ENCODE assay signal across 8 cellular contexts in the genomic region with DNA sequence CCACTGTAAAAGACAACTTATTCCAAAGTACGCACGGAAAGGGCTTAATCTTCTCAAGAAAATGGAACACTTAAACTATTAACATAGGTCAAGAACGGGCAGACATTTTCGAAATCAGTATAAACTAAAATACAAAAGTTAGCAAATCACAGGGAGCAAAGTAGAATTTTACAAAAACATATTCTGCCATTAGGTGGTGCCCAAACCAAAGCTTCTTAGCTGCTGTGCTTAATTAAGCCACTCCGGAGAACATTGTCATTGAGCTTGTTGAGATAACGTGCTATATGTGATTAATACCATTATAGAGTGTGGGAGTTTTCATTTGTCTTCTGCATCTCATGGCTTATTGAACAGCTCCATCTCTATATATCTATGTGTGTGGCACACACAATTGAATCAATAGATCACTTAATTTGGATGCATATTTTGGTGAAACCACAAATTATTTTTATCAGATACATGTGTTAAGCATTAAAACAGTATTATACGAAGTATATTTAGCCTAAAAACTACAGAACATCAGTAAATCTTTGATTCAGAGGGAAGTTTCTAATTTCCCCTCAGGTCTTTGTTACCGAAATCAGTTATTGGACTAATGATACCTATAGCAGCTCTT. TPM values are rescaled to one million over a fixed set of nuclear protein-coding genes. Genes with fewer than 3 reads are reported as not detected.
DNase-seq lines count a peak whose midpoint lies in the region; ATAC-seq and TF ChIP-seq lines count a peak whose summit lies in the region.

No MANE protein-coding gene starts in this region.

- H3K27me3 Mint-ChIP-seq in CD8-positive, alpha-beta T cell (ENCODE audit: low read depth), result no peaks in the 10 kb centered on the region

- POLR2A ChIA-PET in CD8-positive, alpha-beta T cell (lab: Charles Lee), result no interaction called here
- POLR2A ChIA-PET in RWPE1 (lab: Yijun Ruan, JAX; ENCODE audit: low non-redundant PET), result no interaction called here

- TF ChIP-seq CTCF in CD8-positive, alpha-beta T cell (IDR thresholded peaks at IDR 0.05), result peak; percentile 53
- TF ChIP-seq CTCF in RWPE1 (conservative IDR thresholded peaks at IDR 0.05; ENCODE audit: low read depth), result peak; percentile 72
- TF ChIP-seq CTCF in prostate gland (IDR thresholded peaks at IDR 0.05), result peak in 3 of 4 experiments; percentile 22 to 50 (median 30)

- H3K27ac Mint-ChIP-seq in CD8-positive, alpha-beta T cell, result no peak overlapping the region

- no peak overlapping the region for H3K27ac ChIP-seq in CD8-positive, alpha-beta T cell (ENCODE audit: low read depth, low read length)
- H3K27ac ChIP-seq in RWPE1, result no peak overlapping the region
- H3K27ac ChIP-seq in prostate gland, result no peak overlapping the region

- WGBS in prostate gland, result 58% methylated on average over 8 of the region's 8 CpGs

- no peaks in the 10 kb centered on the region for H3K27me3 ChIP-seq in CD8-positive, alpha-beta T cell (ENCODE audit: insufficient read depth, low read length)
- no peaks in the 10 kb centered on the region for H3K27me3 ChIP-seq in prostate gland (replicated peaks; ENCODE audit: insufficient read depth)

- TF ChIP-seq POLR2A in prostate gland (IDR thresholded peaks at IDR 0.05), result no peak

- intact Hi-C loops in CD8-positive, alpha-beta T cell (cut with DNase I, micrococcal nuclease), result loop anchor here (1.0 to 10.0 kb wide), 4 partner anchors 30 to 700 kb away; a partner anchor contains a TSS
- intact Hi-C loops in prostate gland (cut with DNase I), result loop anchor here (5.0 kb wide), 1 partner anchor 701 kb away; no protein-coding TSS in a partner anchor

- no peaks in the 10 kb centered on the region for H3K9me3 ChIP-seq in CD8-positive, alpha-beta T cell (ENCODE audit: low read length)
- no peaks in the 10 kb centered on the region for H3K9me3 ChIP-seq in prostate gland

- no peaks in the 10 kb centered on the region for H3K4me1 Mint-ChIP-seq in CD8-positive, alpha-beta T cell (ENCODE audit: low read depth)

- no peak overlapping the region for H3K4me3 ChIP-seq in CD8-positive, alpha-beta T cell (ENCODE audit: low read depth, low read length)
- no peak overlapping the region for H3K4me3 ChIP-seq in prostate gland

- H3K36me3 Mint-ChIP-seq in CD8-positive, alpha-beta T cell, result peaks cover 25% of the 10 kb centered on the region

- CTCF ChIA-PET in CD8-positive, alpha-beta T cell (lab: Charles Lee), result interaction anchor here (0.6 to 5.4 kb wide), 10 partner anchors 12 to 879 kb away, joined by 3 to 36 read pairs (median 4); no protein-coding TSS in a partner anchor
- CTCF ChIA-PET in RWPE1 (lab: Yijun Ruan, JAX), result interaction anchor here (0.5 to 1.7 kb wide), 11 partner anchors 21 to 721 kb away, joined by 3 to 12 read pairs (median 4); no protein-coding TSS in a partner anchor

- ATAC-seq in CD8-positive, alpha-beta T cell, result no peak
- ATAC-seq in GM21576 (IDR thresholded peaks at IDR 0.05; ENCODE audit: unreplicated experiment) (no peak), GM19324 (IDR thresholded peaks at IDR 0.05; ENCODE audit: low FRiP score, unreplicated experiment) (no peak)

- H3K36me3 ChIP-seq in CD8-positive, alpha-beta T cell (ENCODE audit: insufficient read depth, low read length), result peaks cover 6% of the 10 kb centered on the region
- no peaks in the 10 kb centered on the region for H3K36me3 ChIP-seq in prostate gland

- H3K9me3 Mint-ChIP-seq in CD8-positive, alpha-beta T cell, result no peaks in the 10 kb centered on the region

- no peaks in the 10 kb centered on the region for H3K4me1 ChIP-seq in CD8-positive, alpha-beta T cell (ENCODE audit: insufficient read depth, low read length)
- H3K4me1 ChIP-seq in prostate gland (replicated peaks), result no peaks in the 10 kb centered on the region

- no peak overlapping the region for H3K4me3 Mint-ChIP-seq in CD8-positive, alpha-beta T cell

- peak in 1 of 7 experiments; percentile 13 for DNase-seq in CD8-positive, alpha-beta T cell
- DNase-seq in HCEC 1CT (peak; percentile 38), RWPE1 (ENCODE audit: low spot score) (no peak), fibroblast of peridontal ligament (ENCODE audit: extremely low read depth) (peak; percentile 75), prostate gland (ENCODE audit: low spot score) (no peak), activated gamma-delta T cell treated with Interleukin-2 at 50 U/mL for 16 hours (no peak)

RNA-seq across cellular contexts. Expression of a gene that starts 23.4 kb away (rescaled TPM):
- total RNA-seq in CD8-positive, alpha-beta T cell, result 10 to 100 TPM; 16.4 to 19.6 TPM
- total RNA-seq in prostate gland, result 10 to 100 TPM; 17.0 to 22.8 TPM

RNA-seq across cellular contexts. Expression of a gene that starts 43.8 kb away (rescaled TPM):
- total RNA-seq in CD8-positive, alpha-beta T cell, result not detected
- not detected for total RNA-seq in prostate gland

Comparison
In these comparisons a context has a peak if more than half of its experiments do, and no peak if none do; other contexts are left out.
1. DNase-seq: peak in HCEC 1CT (single experiment) and fibroblast of peridontal ligament (single experiment); none in RWPE1 (single experiment), prostate gland (single experiment) and activated gamma-delta T cell treated with Interleukin-2 at 50 U/mL for 16 hours (single experiment).
2. Peak in every context shown above with its lines, with median percentiles within 50 percentile points of each other: CTCF ChIP-seq.